Comparison of ENCODE assay signal across 10 cellular contexts in the genomic region with DNA sequence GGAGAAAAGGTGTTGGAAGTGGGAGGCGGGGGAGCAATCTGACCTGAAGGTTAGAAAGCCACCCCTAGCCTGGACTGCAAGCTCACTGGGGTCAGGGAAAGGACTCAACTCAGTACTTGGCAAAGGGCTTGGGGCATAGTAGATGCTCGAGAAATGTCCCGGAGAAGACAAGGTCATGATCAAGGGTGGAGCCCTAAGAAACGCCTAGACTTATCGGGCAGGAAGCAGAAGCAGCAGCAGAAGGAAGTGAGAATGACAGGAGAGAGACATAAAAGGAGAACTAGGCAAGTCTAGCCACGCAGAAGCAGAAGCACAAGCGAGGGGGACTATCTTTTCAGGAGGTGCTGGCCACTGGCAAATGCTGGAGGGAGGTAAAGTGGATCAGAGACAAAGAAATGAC. TPM values are rescaled to one million over a fixed set of nuclear protein-coding genes. Genes with fewer than 3 reads are reported as not detected.
DNase-seq lines count a peak whose midpoint lies in the region; ATAC-seq and TF ChIP-seq lines count a peak whose summit lies in the region.
"Had no signal": no experiment of that assay in that cellular context is flagged by ENCODE, and none has a peak within 500 bp of the region (broad histone marks: within the 10 kb centered on the region; RNA-seq: fewer than 3 reads in every experiment).

No MANE protein-coding gene starts in this region.

- H3K9ac ChIP-seq in smooth muscle cell (ENCODE audit: low read depth) = no peak overlapping the region

- no peak overlapping the region for H3K4me2 ChIP-seq in smooth muscle cell

- TF ChIP-seq CTCF in GM13976 (IDR thresholded peaks at IDR 0.05; ENCODE audit: borderline replicate concordance, control extremely low read depth, extremely low read depth, insufficient read depth, missing control alignments) (no peak), RWPE1 (conservative IDR thresholded peaks at IDR 0.05; ENCODE audit: low read depth) (no peak), right lobe of liver (IDR thresholded peaks at IDR 0.05) (no peak), smooth muscle cell (IDR thresholded peaks at IDR 0.05; ENCODE audit: borderline replicate concordance, insufficient read depth, poor library complexity, severe bottlenecking) (no peak), testis (IDR thresholded peaks at IDR 0.05) (no peak)

- no peaks in the 10 kb centered on the region for H3K4me1 ChIP-seq in right lobe of liver
- H3K4me1 ChIP-seq in smooth muscle cell (ENCODE audit: low read depth) = peaks cover 7% of the 10 kb centered on the region
- peaks cover 11% of the 10 kb centered on the region for H3K4me1 ChIP-seq in testis

- in situ Hi-C loops in GM13976 (cut with MboI; ENCODE audit: low sequenced_read_pairs, unreplicated experiment) = loop anchor here (25.0 kb wide), 1 partner anchor 320 kb away; the partner anchor contains the start of gene WFDC1

- H2AFZ ChIP-seq in smooth muscle cell (ENCODE audit: low read depth) = no peak overlapping the region

- H3K79me2 ChIP-seq in smooth muscle cell (ENCODE audit: low read depth) = peaks cover 85% of the 10 kb centered on the region

- H3K36me3 ChIP-seq in right lobe of liver (no peaks in the 10 kb centered on the region), smooth muscle cell (ENCODE audit: low read depth) (no peaks in the 10 kb centered on the region), testis (ENCODE audit: low read depth, missing control alignments) (no peaks in the 10 kb centered on the region)

- H3K9me3 ChIP-seq in right lobe of liver (no peaks in the 10 kb centered on the region), smooth muscle cell (replicated peaks; ENCODE audit: low read depth) (no peaks in the 10 kb centered on the region), testis (no peaks in the 10 kb centered on the region)

- peaks cover 52% of the 10 kb centered on the region for H4K20me1 ChIP-seq in smooth muscle cell (ENCODE audit: low read depth)

- CTCF ChIA-PET in RWPE1 (lab: Yijun Ruan, JAX) = no interaction called here

- H3K27me3 ChIP-seq in right lobe of liver = no peaks in the 10 kb centered on the region
- H3K27me3 ChIP-seq in smooth muscle cell (ENCODE audit: low read depth) = no peaks in the 10 kb centered on the region
- H3K27me3 ChIP-seq in testis = no peaks in the 10 kb centered on the region

- no peak overlapping the region for H3K4me3 ChIP-seq in right lobe of liver
- no peak overlapping the region for H3K4me3 ChIP-seq in smooth muscle cell
- H3K4me3 ChIP-seq in testis = no peak overlapping the region

- H3K27ac ChIP-seq in RWPE1 (peak overlapping the region; percentile 53), right lobe of liver (peak overlapping the region in 2 of 3 donors; percentile 9 to 13), smooth muscle cell (ENCODE audit: low read depth) (no peak overlapping the region), testis (no peak overlapping the region)

- DNase-seq in GM13976 (ENCODE audit: low spot score) = peak; percentile 70
- no peak for DNase-seq in RWPE1 (ENCODE audit: low spot score)
- no peak for DNase-seq in right lobe of liver
- DNase-seq in DMS53 (lab: John Stamatoyannopoulos, UW) = no peak
- DNase-seq in smooth muscle cell (lab: John Stamatoyannopoulos, UW; ENCODE audit: unreplicated experiment) = no peak
- DNase-seq in testis = no peak
- DNase-seq: left cardiac atrium had no signal

- peaks cover 7% of the 10 kb centered on the region for H3F3A ChIP-seq in smooth muscle cell (ENCODE audit: low read depth)

- ATAC-seq in GM21786 (IDR thresholded peaks at IDR 0.05; ENCODE audit: unreplicated experiment) (peak; percentile 53), right lobe of liver (peak; percentile 21 to 73 (median 48)), HG03196 (IDR thresholded peaks at IDR 0.05; ENCODE audit: unreplicated experiment) (no peak)
- ATAC-seq: HCT116 had no signal

- TF ChIP-seq POLR2A in right lobe of liver (IDR thresholded peaks at IDR 0.05) (no peak), testis (IDR thresholded peaks at IDR 0.05) (no peak)

- intact Hi-C loops in right lobe of liver (cut with DNase I) = no loop called here
- intact Hi-C loops in testis (cut with DNase I; ENCODE audit: low total_unique reads) = no loop called here

- POLR2A ChIA-PET in RWPE1 (lab: Yijun Ruan, JAX; ENCODE audit: low non-redundant PET) = no interaction called here

- 62% methylated on average over 7 of the region's 7 CpGs for WGBS in right lobe of liver (ENCODE audit: insufficient coverage, low coverage, low lambda C conversion rate, missing lambda C conversion rate)
- WGBS in smooth muscle cell (ENCODE audit: low lambda C conversion rate) = 89% methylated on average over 7 of the region's 7 CpGs
- 71 to 76% methylated on average over 7 of the region's 7 CpGs for WGBS in testis, 2 donors

RNA-seq across cellular contexts. Expression of gene COTL1, which starts 10.2 kb away (rescaled TPM):
- total RNA-seq in right lobe of liver (10 to 100 TPM; 12.4 to 51.0 (median 18.6) TPM), smooth muscle cell (66.5 and 81.2 TPM in 2 replicates), testis (100 to 1,000 TPM in 1 of 2 donors, 10 to 100 TPM in 1; 61.9 to 124 TPM)
- polyA plus RNA-seq in smooth muscle cell (209 and 233 TPM in 2 replicates), testis (ENCODE audit: insufficient read depth, low read depth, low replicate concordance) (56.9 TPM)

RNA-seq across cellular contexts. Expression of gene KLHL36, which starts 40.6 kb away (rescaled TPM):
- total RNA-seq in right lobe of liver (10 to 100 TPM; 20.1 to 31.3 (median 21.9) TPM), smooth muscle cell (20.8 and 35.4 TPM in 2 replicates), testis (100 to 1,000 TPM; 113 to 129 TPM)
- polyA plus RNA-seq in smooth muscle cell (18.0 and 21.6 TPM in 2 replicates), testis (ENCODE audit: insufficient read depth, low read depth, low replicate concordance) (75.1 TPM)

Comparison
In these comparisons a context has a peak if more than half of its experiments do, and no peak if none do; other contexts are left out.
1. H3K27ac ChIP-seq: peak in RWPE1 (single experiment) and right lobe of liver (2 of 3); none in smooth muscle cell (single experiment) and testis (0 of 2).